ENCODE assay signal across 29 cellular contexts in genomic region chr2:67566292-67566691, GRCh38.
DNase-seq lines count a peak whose midpoint lies in the region; ATAC-seq and TF ChIP-seq lines count a peak whose summit lies in the region.
"Had no signal": no experiment of that assay in that cellular context is flagged by ENCODE, and none has a peak within 500 bp of the region (broad histone marks: within the 10 kb centered on the region; RNA-seq: fewer than 3 reads in every experiment).

No MANE protein-coding gene starts in this region.

- H3K4me1 Mint-ChIP-seq in MCF 10A (ENCODE audit: insufficient read depth, unreplicated experiment) = peaks cover 35% of the 10 kb centered on the region
- no peaks in the 10 kb centered on the region for H3K4me1 Mint-ChIP-seq in activated CD4-positive, alpha-beta T cell treated with anti-CD3 and anti-CD28 coated beads, Interleukin-2, amount 10 ng/mL, durations not matched to agents 7 days and 5 days
- H3K4me1 Mint-ChIP-seq: activated naive CD4-positive, alpha-beta T cell treated with anti-CD3 and anti-CD28 coated beads, Interleukin-2, amount 50 U/mL, for 24 hours; activated T-helper 17 cell treated with anti-CD3 and anti-CD28 coated beads, Interleukin-2, amount 50 U/mL, for 72 hours; naive B cell had no signal

- no peak overlapping the region for H3K4me3 ChIP-seq in breast epithelium
- no peak overlapping the region for H3K4me3 ChIP-seq in mammary epithelial cell (replicated peaks in 1 of 3; ENCODE audit: insufficient read depth in 1 of 3, low read depth in 2 of 3, low read length in 3 of 3)
- no peak overlapping the region for H3K4me3 ChIP-seq in osteoblast (ENCODE audit: insufficient read depth, low read length)
- H3K4me3 ChIP-seq: left ventricle myocardium inferior, right lobe of liver, tibial artery had no signal

- TF ChIP-seq CTCF in MCF 10A (IDR thresholded peaks at IDR 0.05; ENCODE audit: unreplicated experiment) = no peak
- no peak for TF ChIP-seq CTCF in breast epithelium (IDR thresholded peaks at IDR 0.05)
- no peak for TF ChIP-seq CTCF in mammary epithelial cell (conservative IDR thresholded peaks at IDR 0.05 in 1 of 2, IDR thresholded peaks at IDR 0.05 in 1 of 2; ENCODE audit: extremely low read depth in 1 of 2, insufficient read depth in 1 of 2, low read depth in 1 of 2, low read length in 2 of 2)
- no peak for TF ChIP-seq CTCF in osteoblast (IDR thresholded peaks at IDR 0.05; ENCODE audit: extremely low read depth, low read depth, low read length)

- TF ChIP-seq POLR2A in breast epithelium (IDR thresholded peaks at IDR 0.05) = no peak

- H3K4me1 ChIP-seq in breast epithelium = no peaks in the 10 kb centered on the region
- H3K4me1 ChIP-seq in mammary epithelial cell (ENCODE audit: insufficient read depth, low read length) = no peaks in the 10 kb centered on the region
- H3K4me1 ChIP-seq in osteoblast (ENCODE audit: insufficient read depth, low read length) = peaks cover 54% of the 10 kb centered on the region
- H3K4me1 ChIP-seq: right lobe of liver, tibial artery had no signal

- H3K79me2 ChIP-seq in mammary epithelial cell (ENCODE audit: insufficient read depth, low read length) (no peaks in the 10 kb centered on the region), osteoblast (ENCODE audit: insufficient read depth, low read length) (no peaks in the 10 kb centered on the region)

- DNase-seq in MCF 10A (ENCODE audit: unreplicated experiment) = no peak
- no peak for DNase-seq in breast epithelium (ENCODE audit: low spot score in 2 of 2)
- DNase-seq in mammary epithelial cell = peak; percentile 30
- no peak for DNase-seq in osteoblast (ENCODE audit: insufficient read length, low spot score, missing footprints)
- DNase-seq in activated CD4-positive, alpha-beta T cell treated with anti-CD3 and anti-CD28 coated beads, Interleukin-2, amount 10 ng/mL, durations not matched to agents 7 days and 5 days = no peak
- no peak for DNase-seq in NCI-H82 treated with DMSO at 0.1 percent for 48 hours (lab: John Stamatoyannopoulos, UW; ENCODE audit: unreplicated experiment)
- DNase-seq: amygdala; CD4-positive, alpha-beta T cell; H7; islet precursor cell; naive B cell; NCI-H1417 treated with DMSO at 0.1 percent for 48 hours; NCI-H2081; NCI-H2227 treated with DMSO at 0.1 percent for 48 hours; NCI-H69; right lobe of liver; SHP77 treated with DMSO at 0.1 percent for 48 hours; stimulated activated CD4-positive, alpha-beta T cell treated with anti-CD3 and anti-CD28 coated beads, Interleukin-4, amount 100 ng/mL, for 1 hour; tibial artery had no signal

- no peak overlapping the region for H3K4me2 ChIP-seq in mammary epithelial cell (ENCODE audit: insufficient read depth, low read depth, low read length)
- H3K4me2 ChIP-seq in osteoblast (ENCODE audit: insufficient read depth, low read length) = peak overlapping the region; percentile 14

- H3K36me3 Mint-ChIP-seq in MCF 10A (ENCODE audit: insufficient read depth, unreplicated experiment) = no peaks in the 10 kb centered on the region
- no peaks in the 10 kb centered on the region for H3K36me3 Mint-ChIP-seq in activated CD4-positive, alpha-beta T cell treated with anti-CD3 and anti-CD28 coated beads, Interleukin-2, amount 10 ng/mL, durations not matched to agents 7 days and 5 days (ENCODE audit: low read depth)
- H3K36me3 Mint-ChIP-seq: activated naive CD4-positive, alpha-beta T cell treated with anti-CD3 and anti-CD28 coated beads, Interleukin-2, amount 50 U/mL, for 24 hours; naive B cell had no signal

- no peaks in the 10 kb centered on the region for H3K9me3 Mint-ChIP-seq in MCF 10A (ENCODE audit: unreplicated experiment)
- no peaks in the 10 kb centered on the region for H3K9me3 Mint-ChIP-seq in activated CD4-positive, alpha-beta T cell treated with anti-CD3 and anti-CD28 coated beads, Interleukin-2, amount 10 ng/mL, durations not matched to agents 7 days and 5 days

- H3K27me3 Mint-ChIP-seq in MCF 10A (ENCODE audit: insufficient read depth, unreplicated experiment) = no peaks in the 10 kb centered on the region
- no peaks in the 10 kb centered on the region for H3K27me3 Mint-ChIP-seq in activated CD4-positive, alpha-beta T cell treated with anti-CD3 and anti-CD28 coated beads, Interleukin-2, amount 10 ng/mL, durations not matched to agents 7 days and 5 days
- H3K27me3 Mint-ChIP-seq: CD4-positive, alpha-beta T cell had no signal

- in situ Hi-C loops in mammary epithelial cell (cut with MboI; ENCODE audit: low sequenced_read_pairs in 2 of 2) = no loop called here

- no peaks in the 10 kb centered on the region for H3K36me3 ChIP-seq in breast epithelium
- H3K36me3 ChIP-seq in mammary epithelial cell (ENCODE audit: insufficient read depth, low read length) = no peaks in the 10 kb centered on the region
- H3K36me3 ChIP-seq in osteoblast (ENCODE audit: insufficient read depth, low read length) = no peaks in the 10 kb centered on the region
- H3K36me3 ChIP-seq: left ventricle myocardium inferior, neutrophil, right lobe of liver, tibial artery had no signal

- no peak overlapping the region for H3K4me3 Mint-ChIP-seq in MCF 10A (ENCODE audit: unreplicated experiment)
- H3K4me3 Mint-ChIP-seq in activated CD4-positive, alpha-beta T cell treated with anti-CD3 and anti-CD28 coated beads, Interleukin-2, amount 10 ng/mL, durations not matched to agents 7 days and 5 days = no peak overlapping the region
- H3K4me3 Mint-ChIP-seq: activated naive CD4-positive, alpha-beta T cell treated with anti-CD3 and anti-CD28 coated beads, Interleukin-2, amount 50 U/mL, for 24 hours; activated T-helper 17 cell treated with anti-CD3 and anti-CD28 coated beads, Interleukin-2, amount 50 U/mL, for 72 hours; CD4-positive, alpha-beta T cell; naive B cell; T-helper 2 cell treated with Interferon-gamma antibody and Interleukin-4, amounts not matched to agents 5 μg/mL and 100 μg/mL, for 36 hours had no signal

- CTCF ChIA-PET in MCF 10A (lab: Yijun Ruan, JAX) (no interaction called here), mammary epithelial cell (lab: Charles Lee; ENCODE audit: low non-redundant PET) (no interaction called here)
- CTCF ChIA-PET in activated CD4-positive, alpha-beta T cell treated with anti-CD3 and anti-CD28 coated beads, Interleukin-2, amount 10 ng/mL, durations not matched to agents 7 days and 5 days (lab: Charles Lee) = no interaction called here

- H2AFZ ChIP-seq in mammary epithelial cell (ENCODE audit: low read depth, low read length) (no peak overlapping the region), osteoblast (ENCODE audit: low read length) (no peak overlapping the region)

- intact Hi-C loops in MCF 10A (cut with micrococcal nuclease) = loop anchor here (10.0 kb wide), 1 partner anchor 689 kb away; the partner anchor contains the start of gene PPP3R1
- intact Hi-C loops in breast epithelium (cut with DNase I; ENCODE audit: low total_unique reads) = no loop called here
- intact Hi-C loops in mammary epithelial cell (cut with micrococcal nuclease) = no loop called here

- no peaks in the 10 kb centered on the region for H3K27me3 ChIP-seq in breast epithelium
- no peaks in the 10 kb centered on the region for H3K27me3 ChIP-seq in mammary epithelial cell (ENCODE audit: insufficient read depth, low read length)
- H3K27me3 ChIP-seq in osteoblast (ENCODE audit: insufficient read depth, low read length) = no peaks in the 10 kb centered on the region
- H3K27me3 ChIP-seq: neutrophil, right lobe of liver, tibial artery had no signal

- H3K27ac ChIP-seq in breast epithelium = no peak overlapping the region
- no peak overlapping the region for H3K27ac ChIP-seq in mammary epithelial cell (ENCODE audit: insufficient read depth, low read depth, low read length)
- peak overlapping the region; percentile 89 for H3K27ac ChIP-seq in osteoblast (ENCODE audit: low read depth, low read length)
- H3K27ac ChIP-seq: 22Rv1, HL-60, left ventricle myocardium inferior, neutrophil, right lobe of liver, tibial artery had no signal

- peak overlapping the region; percentile 17 for H3K27ac Mint-ChIP-seq in MCF 10A (ENCODE audit: low read depth, unreplicated experiment)
- no peak overlapping the region for H3K27ac Mint-ChIP-seq in activated CD4-positive, alpha-beta T cell treated with anti-CD3 and anti-CD28 coated beads, Interleukin-2, amount 10 ng/mL, durations not matched to agents 7 days and 5 days
- H3K27ac Mint-ChIP-seq: activated naive CD4-positive, alpha-beta T cell treated with anti-CD3 and anti-CD28 coated beads, Interleukin-2, amount 50 U/mL, for 24 hours; activated T-helper 17 cell treated with anti-CD3 and anti-CD28 coated beads, Interleukin-2, amount 50 U/mL, for 72 hours; CD4-positive, alpha-beta T cell; T-helper 2 cell treated with Interferon-gamma antibody and Interleukin-4, amounts not matched to agents 5 μg/mL and 100 μg/mL, for 36 hours had no signal

- H3K9ac ChIP-seq in mammary epithelial cell (ENCODE audit: insufficient read depth, low read length) = no peak overlapping the region

- H4K20me1 ChIP-seq in mammary epithelial cell (ENCODE audit: insufficient read depth, low read length) (no peaks in the 10 kb centered on the region), osteoblast (ENCODE audit: insufficient read depth, low read length) (no peaks in the 10 kb centered on the region)

- dilution Hi-C loops in mammary epithelial cell (cut with HindIII; ENCODE audit: low sequenced_read_pairs) = no loop called here

- H3K9me3 ChIP-seq in breast epithelium (no peaks in the 10 kb centered on the region), mammary epithelial cell (replicated peaks; ENCODE audit: insufficient read depth, low read length) (no peaks in the 10 kb centered on the region), osteoblast (ENCODE audit: low read depth, low read length) (no peaks in the 10 kb centered on the region)
- H3K9me3 ChIP-seq: neutrophil, right lobe of liver, tibial artery had no signal

- POLR2A ChIA-PET in MCF 10A (lab: Yijun Ruan, JAX) = interaction anchor here (0.7 to 2.1 kb wide), 2 partner anchors 12 to 1074 kb away, joined by 3 to 9 read pairs; no protein-coding TSS in a partner anchor
- POLR2A ChIA-PET in activated CD4-positive, alpha-beta T cell treated with anti-CD3 and anti-CD28 coated beads, Interleukin-2, amount 10 ng/mL, durations not matched to agents 7 days and 5 days (lab: Charles Lee) = no interaction called here

- ATAC-seq in GM19328 (IDR thresholded peaks at IDR 0.05; ENCODE audit: unreplicated experiment) (no peak), GM21723 (IDR thresholded peaks at IDR 0.05; ENCODE audit: unreplicated experiment) (no peak)
- ATAC-seq: activated T-helper 17 cell treated with anti-CD3 and anti-CD28 coated beads, Interleukin-2, amount 50 U/mL, for 72 hours; Panc1; right lobe of liver had no signal

- BruUV-seq in MCF 10A (replicated peaks; lab: Mats Ljungman, UMichigan) (no TSS peak), mammary epithelial cell (replicated peaks; lab: Mats Ljungman, UMichigan) (no TSS peak)
